In genomic region chr19:11130824-11131455, GRCh38 we compare ENCODE assay signal across 8 cellular contexts. TPM values are rescaled to one million over a fixed set of nuclear protein-coding genes. Genes with fewer than 3 reads are reported as not detected.
DNase-seq lines count a peak whose midpoint lies in the region; ATAC-seq and TF ChIP-seq lines count a peak whose summit lies in the region.

No MANE protein-coding gene starts in this region.

- H3K9me3 ChIP-seq in BLaER1 (0 out of 2 replicates have a peak, but pooled peaks cover 3% of the 10 kb centered on the region), OCI-LY7 (ENCODE audit: low read length) (no peaks in the 10 kb centered on the region)

- H4K20me1 ChIP-seq in BLaER1 (peaks cover 79% of the 10 kb centered on the region), OCI-LY7 (ENCODE audit: insufficient read depth, low read length) (no peaks in the 10 kb centered on the region)

- H3K4me1 Mint-ChIP-seq in naive thymus-derived CD8-positive, alpha-beta T cell, result peaks cover 0 to 7% (median 2%) of the 10 kb centered on the region in 4 donors
- H3K4me1 Mint-ChIP-seq in stimulated activated naive B cell treated with anti-CD40 and anti-IgM and Interleukin-4, amounts not matched to agents 10 μg/mL and 1 μg/mL and 100 μg/mL, for 72 hours, result peaks cover 0 to 2% of the 10 kb centered on the region in 2 donors

- peaks cover 45% of the 10 kb centered on the region for H3K4me1 ChIP-seq in BLaER1
- no peaks in the 10 kb centered on the region for H3K4me1 ChIP-seq in OCI-LY7 (ENCODE audit: insufficient read depth, low read length, poor library complexity, severe bottlenecking)

- CTCF ChIA-PET in OCI-LY7 (lab: Charles Lee; ENCODE audit: unreplicated experiment), result no interaction called here

- H3K9me2 ChIP-seq in OCI-LY7 (ENCODE audit: insufficient read depth, low read length), result no peaks in the 10 kb centered on the region

- DNase-seq in HFF-Myc (ENCODE audit: extremely low read depth, low read depth) (no peak), OCI-LY7 (ENCODE audit: low spot score) (peak; percentile 71), activated T-cell treated with anti-CD3 and anti-CD28 coated beads for 48 hours (ENCODE audit: low read depth) (peak; percentile 65)
- DNase-seq in naive thymus-derived CD8-positive, alpha-beta T cell, result peak; percentile 44 to 83 (median 66)
- peak; percentile 63 for DNase-seq in stimulated activated naive B cell treated with anti-CD40 and anti-IgM and Interleukin-4, amounts not matched to agents 10 μg/mL and 1 μg/mL and 100 μg/mL, for 72 hours

- H3K4me2 ChIP-seq in BLaER1 (peak overlapping the region; percentile 41), OCI-LY7 (ENCODE audit: low read length) (no peak overlapping the region)

- POLR2A ChIA-PET in OCI-LY7 (lab: Charles Lee), result no interaction called here
- POLR2A ChIA-PET in naive thymus-derived CD8-positive, alpha-beta T cell (lab: Charles Lee), result interaction anchor here (0.6 to 2.1 kb wide), 2 partner anchors 95 kb away, joined by 3 to 5 read pairs; no protein-coding TSS in a partner anchor

- H2AFZ ChIP-seq in OCI-LY7 (ENCODE audit: low read length), result no peak overlapping the region

- H3K27me3 Mint-ChIP-seq in naive thymus-derived CD8-positive, alpha-beta T cell, result no peaks in the 10 kb centered on the region
- H3K27me3 Mint-ChIP-seq in stimulated activated naive B cell treated with anti-CD40 and anti-IgM and Interleukin-4, amounts not matched to agents 10 μg/mL and 1 μg/mL and 100 μg/mL, for 72 hours, result peaks cover 3 to 7% of the 10 kb centered on the region in 2 donors

- peak; percentile 86 for TF ChIP-seq CTCF in HFF-Myc (IDR thresholded peaks at IDR 0.05; ENCODE audit: low read depth, low read length, missing control alignments)
- peak; percentile 77 for TF ChIP-seq CTCF in OCI-LY7 (conservative IDR thresholded peaks at IDR 0.05; ENCODE audit: low read length)

- H3K36me3 ChIP-seq in BLaER1 (peaks cover 86% of the 10 kb centered on the region), OCI-LY7 (ENCODE audit: insufficient read depth, low read length) (peaks cover 82% of the 10 kb centered on the region)

- peak; percentile 64 for ATAC-seq in esophagus mucosa
- ATAC-seq in naive thymus-derived CD8-positive, alpha-beta T cell, result peak; percentile 69 to 86
- ATAC-seq in stimulated activated naive B cell treated with anti-CD40 and anti-IgM and Interleukin-4, amounts not matched to agents 10 μg/mL and 1 μg/mL and 100 μg/mL, for 72 hours (replicated peaks), result peak; percentile 88 to 89
- ATAC-seq in HG03045 (IDR thresholded peaks at IDR 0.05; ENCODE audit: unreplicated experiment), result no peak

- intact Hi-C loops in OCI-LY7 (cut with micrococcal nuclease; ENCODE audit: unreplicated experiment), result loop anchor here (2.0 kb wide), 1 partner anchor 194 kb away; no protein-coding TSS in a partner anchor

- H3K9ac ChIP-seq in BLaER1, result no peak overlapping the region

- H3K27ac ChIP-seq in BLaER1 (no peak overlapping the region), OCI-LY7 (ENCODE audit: low read depth, low read length, poor library complexity, severe bottlenecking) (no peak overlapping the region)

- no peaks in the 10 kb centered on the region for H3K27me3 ChIP-seq in BLaER1

- 0 out of 2 replicates have a peak, but pooled peaks cover 5% of the 10 kb centered on the region for H3K79me2 ChIP-seq in OCI-LY7 (ENCODE audit: insufficient read depth, low read depth, low read length)

- peak overlapping the region in 3 of 10 donors; percentile 27 to 48 (median 36) for H3K27ac Mint-ChIP-seq in naive thymus-derived CD8-positive, alpha-beta T cell
- H3K27ac Mint-ChIP-seq in stimulated activated naive B cell treated with anti-CD40 and anti-IgM and Interleukin-4, amounts not matched to agents 10 μg/mL and 1 μg/mL and 100 μg/mL, for 72 hours, result peak overlapping the region; percentile 75

- no peaks in the 10 kb centered on the region for H3K9me3 Mint-ChIP-seq in naive thymus-derived CD8-positive, alpha-beta T cell
- H3K9me3 Mint-ChIP-seq in stimulated activated naive B cell treated with anti-CD40 and anti-IgM and Interleukin-4, amounts not matched to agents 10 μg/mL and 1 μg/mL and 100 μg/mL, for 72 hours, result no peaks in the 10 kb centered on the region

- no peak overlapping the region for H3K4me3 Mint-ChIP-seq in naive thymus-derived CD8-positive, alpha-beta T cell
- peak overlapping the region in 1 of 2 donors; percentile 6 for H3K4me3 Mint-ChIP-seq in stimulated activated naive B cell treated with anti-CD40 and anti-IgM and Interleukin-4, amounts not matched to agents 10 μg/mL and 1 μg/mL and 100 μg/mL, for 72 hours

- BruUV-seq in OCI-LY7 (replicated peaks; lab: Mats Ljungman, UMichigan), result no TSS peak

- no peak overlapping the region for H3K4me3 ChIP-seq in BLaER1
- no peak overlapping the region for H3K4me3 ChIP-seq in HFF-Myc (replicated peaks; ENCODE audit: low read depth, low read length)
- H3K4me3 ChIP-seq in OCI-LY7 (ENCODE audit: low read depth, low read length, poor library complexity, severe bottlenecking), result no peak overlapping the region

- peaks cover 0 to 44% (median 2%) of the 10 kb centered on the region in 3 donors for H3K36me3 Mint-ChIP-seq in naive thymus-derived CD8-positive, alpha-beta T cell
- peaks cover 47 to 60% of the 10 kb centered on the region in 2 donors for H3K36me3 Mint-ChIP-seq in stimulated activated naive B cell treated with anti-CD40 and anti-IgM and Interleukin-4, amounts not matched to agents 10 μg/mL and 1 μg/mL and 100 μg/mL, for 72 hours

RNA-seq across cellular contexts. Expression of gene SPC24, which starts 24.6 kb away (rescaled TPM):
- 184 and 220 TPM in 2 replicates for total RNA-seq in OCI-LY7 (2014; rRNA removed; shearing (Covaris generic))
- total RNA-seq in OCI-LY7 (2022), result 132 and 133 TPM in 2 replicates
- 17.1 TPM for total RNA-seq in esophagus mucosa
- total RNA-seq in naive thymus-derived CD8-positive, alpha-beta T cell, result 1 to 10 TPM; 1.5 to 1.7 TPM
- under 1 TPM in 2 of 3 donors, not detected in 1; 0.16 to 0.47 TPM for polyA plus RNA-seq in naive thymus-derived CD8-positive, alpha-beta T cell

RNA-seq across cellular contexts. Expression of gene LDLR, which starts 41.7 kb away (rescaled TPM):
- total RNA-seq in OCI-LY7 (2014; rRNA removed; shearing (Covaris generic)), result 61.8 and 88.3 TPM in 2 replicates
- total RNA-seq in OCI-LY7 (2022), result 99.1 and 101 TPM in 2 replicates
- 117 TPM for total RNA-seq in esophagus mucosa
- 10 to 100 TPM; 17.8 to 22.8 TPM for total RNA-seq in naive thymus-derived CD8-positive, alpha-beta T cell
- polyA plus RNA-seq in naive thymus-derived CD8-positive, alpha-beta T cell, result 1 to 10 TPM; 3.2 to 7.7 (median 7.1) TPM
